ENCODE assay signal across 12 cellular contexts in the genomic region with DNA sequence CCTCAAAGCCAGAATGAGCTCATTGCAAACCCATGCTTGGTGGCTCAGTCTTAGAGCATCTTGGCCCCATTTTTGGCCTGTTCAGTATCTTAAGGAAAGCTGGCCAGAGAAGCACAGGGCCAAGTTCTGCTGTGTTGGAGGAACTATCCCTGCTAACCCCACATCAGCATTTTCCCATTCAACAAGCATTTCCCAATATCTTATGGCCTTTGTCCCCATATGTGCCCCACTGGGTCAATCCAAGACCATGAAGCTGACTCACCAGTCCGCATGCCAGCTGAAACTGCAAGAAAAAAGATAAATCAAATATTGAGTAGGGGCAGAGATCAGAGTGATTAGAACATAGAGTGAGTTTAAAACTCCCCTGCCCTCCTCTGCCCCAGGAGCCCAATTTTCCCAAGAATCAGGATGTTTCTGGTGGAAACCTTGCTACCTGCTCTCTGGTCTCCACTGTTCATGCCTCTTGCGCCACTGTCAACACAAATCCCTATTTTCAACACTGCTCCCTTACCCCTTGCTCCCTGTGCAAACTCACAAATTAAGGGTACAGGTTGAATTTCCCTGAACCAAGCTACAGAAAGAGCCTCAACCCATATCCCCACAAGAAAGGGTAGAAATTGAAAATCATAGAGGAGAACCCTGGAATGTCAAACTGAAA. TPM values are rescaled to one million over a fixed set of nuclear protein-coding genes. Genes with fewer than 3 reads are reported as not detected.
DNase-seq lines count a peak whose midpoint lies in the region; ATAC-seq and TF ChIP-seq lines count a peak whose summit lies in the region.
"Not testable (repeated sequence)": the region's sequence is repeated elsewhere in the genome, so short reads cannot be mapped to it uniquely, and the experiment has no call there.
"Had no signal": no experiment of that assay in that cellular context is flagged by ENCODE, and none has a peak within 500 bp of the region (broad histone marks: within the 10 kb centered on the region; RNA-seq: fewer than 3 reads in every experiment).

No MANE protein-coding gene starts in this region.

- not testable (repeated sequence) for TF ChIP-seq POLR2A in spleen (IDR thresholded peaks at IDR 0.05)

- intact Hi-C loops in Right ventricle myocardium superior (cut with DNase I); left ventricle myocardium superior (cut with micrococcal nuclease); spleen (cut with DNase I; ENCODE audit: low total_unique reads); aorta (cut with DNase I): not testable (repeated sequence)

- peaks cover 45% of the 10 kb centered on the region for H3K4me1 Mint-ChIP-seq in central memory CD8-positive, alpha-beta T cell

- H3K27ac Mint-ChIP-seq in central memory CD8-positive, alpha-beta T cell (ENCODE audit: low read depth) = peak overlapping the region; percentile 49

- TF ChIP-seq CTCF in liver (IDR thresholded peaks at IDR 0.05; ENCODE audit: low read depth, low read length, missing input control); spleen (IDR thresholded peaks at IDR 0.05 in 8 of 11, conservative IDR thresholded peaks at IDR 0.05 in 3 of 11): not testable (repeated sequence)

- H3K4me1 ChIP-seq in liver (ENCODE audit: control insufficient read depth in 4 of 4, insufficient read depth in 4 of 4, low read length in 3 of 4); aorta (ENCODE audit: control insufficient read depth in 1 of 2, insufficient read depth in 2 of 2, low read length in 2 of 2): not testable (repeated sequence)
- H3K4me1 ChIP-seq in mononuclear cell (ENCODE audit: insufficient read depth, low read length) (peaks cover 28% of the 10 kb centered on the region), spleen (peaks cover 0 to 15% (median 3%) of the 10 kb centered on the region in 6 donors)

- not testable (repeated sequence) for H3K4me3 ChIP-seq in liver (ENCODE audit: low read depth in 1 of 3, low read length in 3 of 3); aorta (ENCODE audit: low read length in 2 of 2)
- H3K4me3 ChIP-seq in mononuclear cell (ENCODE audit: low read length) (peak overlapping the region; percentile 28), spleen (peak overlapping the region in 3 of 8 donors; percentile 15 to 59 (median 17))

- not testable (repeated sequence) for ATAC-seq in central memory CD8-positive, alpha-beta T cell (replicated peaks; ENCODE audit: extremely low read depth, poor library complexity, severe bottlenecking)
- ATAC-seq in Right ventricle myocardium superior (ENCODE audit: poor library complexity) (peak; percentile 72), left ventricle myocardium superior (peak; percentile 82), aorta (ENCODE audit: low FRiP score) (peak; percentile 41)

- H3K9me3 ChIP-seq in liver (ENCODE audit: control insufficient read depth in 4 of 4, low read length in 3 of 4); mononuclear cell (ENCODE audit: low read depth, low read length); spleen; aorta (ENCODE audit: control insufficient read depth, low read length): not testable (repeated sequence)

- H3K27ac ChIP-seq in liver (ENCODE audit: low read depth in 1 of 2, low read length in 2 of 2) (peak overlapping the region in 1 of 2 donors; percentile 7), spleen (peak overlapping the region in 5 of 8 donors; percentile 46 to 90 (median 75))
- not testable (repeated sequence) for H3K27ac ChIP-seq in aorta (ENCODE audit: low read depth in 1 of 2, low read length in 2 of 2)

- H3K27me3 ChIP-seq in liver (ENCODE audit: control insufficient read depth in 4 of 4, insufficient read depth in 4 of 4, low read length in 3 of 4); mononuclear cell (ENCODE audit: insufficient read depth, low read length); spleen (replicated peaks in 1 of 7); aorta (ENCODE audit: control insufficient read depth in 1 of 2, insufficient read depth in 2 of 2, low read length in 1 of 2): not testable (repeated sequence)

- H3K36me3 Mint-ChIP-seq in central memory CD8-positive, alpha-beta T cell (ENCODE audit: insufficient read depth) = not testable (repeated sequence)

- not testable (repeated sequence) for H3K9ac ChIP-seq in liver (ENCODE audit: low read depth in 1 of 2, low read length in 2 of 2)

- H3K27me3 Mint-ChIP-seq in central memory CD8-positive, alpha-beta T cell = not testable (repeated sequence)

- 29% methylated on average over 1 of the region's 2 CpGs for WGBS in liver
- WGBS in spleen, 5 donors = 76 to 90% (median 84%) methylated on average over 1 of the region's 2 CpGs
- WGBS in aorta, 2 donors = 80 to 83% methylated on average over 1 of the region's 2 CpGs

- not testable (repeated sequence) for DNase-seq in central memory CD8-positive, alpha-beta T cell (ENCODE audit: low spot score in 2 of 2); Right ventricle myocardium superior; left ventricle myocardium superior; spleen; aorta

- not testable (repeated sequence) for H3K36me3 ChIP-seq in liver (ENCODE audit: control insufficient read depth in 4 of 4, insufficient read depth in 3 of 4, low read depth in 1 of 4, low read length in 3 of 4); spleen; aorta (ENCODE audit: control insufficient read depth in 1 of 2, insufficient read depth in 2 of 2, low read length in 1 of 2)

- H3K9me3 Mint-ChIP-seq in central memory CD8-positive, alpha-beta T cell = not testable (repeated sequence)

- not testable (repeated sequence) for H3K4me3 Mint-ChIP-seq in central memory CD8-positive, alpha-beta T cell

- TF ChIP-seq RAD21 in liver (IDR thresholded peaks at IDR 0.05) = not testable (repeated sequence)

TF ChIP-seq in liver, 16 proteins besides CTCF, POLR2A, EP300 and RAD21:
- TF ChIP-seq RXRA (IDR thresholded peaks at IDR 0.05) (peak; percentile 46 to 55), JUND (IDR thresholded peaks at IDR 0.05) (peak; percentile 64 to 88), HNF4G (IDR thresholded peaks at IDR 0.05) (peak; percentile 37), SP1 (IDR thresholded peaks at IDR 0.05) (peak; percentile 57), HNF4A (conservative IDR thresholded peaks at IDR 0.05) (peak; percentile 62 to 72)
- TF ChIP-seq, protein P1, sequence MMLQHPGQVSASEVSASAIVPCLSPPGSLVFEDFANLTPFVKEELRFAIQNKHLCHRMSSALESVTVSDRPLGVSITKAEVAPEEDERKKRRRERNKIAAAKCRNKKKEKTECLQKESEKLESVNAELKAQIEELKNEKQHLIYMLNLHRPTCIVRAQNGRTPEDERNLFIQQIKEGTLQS (IDR thresholded peaks at IDR 0.05) = peak; percentile 75
- TF ChIP-seq, protein P2, sequence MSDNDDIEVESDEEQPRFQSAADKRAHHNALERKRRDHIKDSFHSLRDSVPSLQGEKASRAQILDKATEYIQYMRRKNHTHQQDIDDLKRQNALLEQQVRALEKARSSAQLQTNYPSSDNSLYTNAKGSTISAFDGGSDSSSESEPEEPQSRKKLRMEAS (IDR thresholded peaks at IDR 0.05) = peak; percentile 24

RNA-seq across cellular contexts. Expression of a gene that starts 0.7 kb away (rescaled TPM):
- total RNA-seq in Right ventricle myocardium superior = 23.0 TPM
- 19.9 TPM for total RNA-seq in left ventricle myocardium superior
- total RNA-seq in liver = 10 to 100 TPM; 37.7 to 70.1 TPM
- 10 to 100 TPM in 1 of 2 donors, 1 to 10 TPM in 1; 9.8 to 60.7 TPM for polyA plus RNA-seq in liver
- total RNA-seq in mononuclear cell = 27.8 TPM
- total RNA-seq in spleen = 100 to 1,000 TPM; 187 to 532 (median 359) TPM
- polyA plus RNA-seq in spleen = 10 to 100 TPM; 35.5 to 91.8 (median 59.0) TPM
- 100 to 1,000 TPM in 1 of 2 donors, 10 to 100 TPM in 1; 88.2 to 116 TPM for total RNA-seq in aorta
- 100 to 1,000 TPM in 1 of 2 donors, 10 to 100 TPM in 1; 13.9 to 108 TPM for polyA plus RNA-seq in aorta
- total RNA-seq: A172, Calu3, Daoy, H1, HT-29 had no signal
- polyA plus RNA-seq: H1 had no signal

RNA-seq across cellular contexts. Expression of a gene that starts 24.5 kb away (rescaled TPM):
- total RNA-seq in Right ventricle myocardium superior (1.3 TPM), left ventricle myocardium superior (1.1 TPM), liver (1 to 10 TPM; 2.4 to 3.1 TPM), mononuclear cell (2.8 TPM), spleen (10 to 100 TPM; 13.0 to 52.2 (median 33.8) TPM), aorta (10 to 100 TPM in 1 of 2 donors, 1 to 10 TPM in 1; 9.0 to 19.0 TPM)
- polyA plus RNA-seq in liver (under 1 TPM; 0.44 to 0.63 TPM), spleen (10 to 100 TPM in 1 of 3 donors, 1 to 10 TPM in 2; 3.6 to 12.4 (median 8.1) TPM), aorta (1 to 10 TPM; 1.1 to 1.4 TPM)

RNA-seq across cellular contexts. Expression of a gene that starts 43.6 kb away (rescaled TPM):
- total RNA-seq in Right ventricle myocardium superior (13.6 TPM), left ventricle myocardium superior (19.9 TPM), liver (10 to 100 TPM; 15.5 to 16.0 TPM), mononuclear cell (182 TPM), spleen (100 to 1,000 TPM; 105 to 328 (median 160) TPM), aorta (100 to 1,000 TPM in 1 of 2 donors, 10 to 100 TPM in 1; 83.1 to 113 TPM)
- polyA plus RNA-seq in liver (1 to 10 TPM; 2.9 to 7.5 TPM), spleen (10 to 100 TPM; 13.9 to 24.2 (median 24.1) TPM), aorta (10 to 100 TPM; 13.3 to 83.1 TPM)
- total RNA-seq: Calu3, Daoy, HT-29 had no signal
